19 cellular contexts compared by ENCODE assay signal in the genomic region with DNA sequence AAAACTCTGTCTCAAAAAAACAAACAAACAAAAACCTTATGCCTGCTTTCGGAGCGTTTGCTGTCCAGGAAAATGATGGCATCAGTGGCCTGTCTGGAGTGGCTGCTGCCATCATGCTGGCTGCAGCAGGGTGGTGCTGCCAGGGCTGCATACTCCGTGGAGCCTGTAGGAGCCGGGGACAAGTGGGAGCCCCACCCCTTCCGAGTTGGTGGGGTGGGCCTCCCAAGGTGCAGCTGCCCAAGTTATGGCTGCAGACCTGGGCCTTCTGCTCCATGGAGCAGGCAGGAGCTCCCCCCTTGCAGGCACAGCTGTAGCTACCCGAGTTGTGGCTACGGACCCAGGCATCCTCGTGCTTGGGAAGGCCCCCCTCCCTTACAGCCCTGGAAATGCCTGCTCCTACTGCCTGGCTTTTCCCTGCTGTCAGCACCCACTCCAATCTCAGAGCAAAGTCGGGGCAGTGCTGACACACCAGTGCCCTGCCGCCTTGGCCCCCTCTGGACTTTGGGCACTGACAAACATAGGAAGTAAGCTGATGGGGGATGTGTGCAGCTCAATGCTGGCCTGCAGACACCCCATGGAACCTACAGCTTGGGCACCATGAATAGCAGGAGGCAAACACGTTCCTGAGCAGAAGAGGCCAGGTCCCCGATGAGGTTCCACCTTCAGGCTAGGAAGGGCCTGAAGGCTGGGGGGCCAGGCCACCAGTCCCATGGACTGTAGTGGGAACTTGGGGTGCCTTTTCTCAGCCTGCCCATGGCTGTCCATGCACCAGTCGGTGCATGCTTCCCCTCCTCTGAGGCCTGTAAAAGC.
A peak's percentile ranks its signal among the peaks of the same experiment; 100 is the strongest.
DNase-seq lines count a peak whose midpoint lies in the region; ATAC-seq, FAIRE-seq and TF ChIP-seq lines count a peak whose summit lies in the region.
"Had no signal": no experiment of that assay in that cellular context is flagged by ENCODE, and none has a peak within 500 bp of the region (broad histone marks: within the 10 kb centered on the region; RNA-seq: fewer than 3 reads in every experiment).

No MANE protein-coding gene starts in this region.

- H3K27ac ChIP-seq in BLaER1 (0 out of 2 replicates have a peak overlapping the region, but pooled peaks have one; percentile 18), HEK293 (ENCODE audit: extremely low read depth, low read depth, low read length) (no peak overlapping the region), HepG2 (ENCODE audit: extremely low read length, insufficient read depth, low read length) (peak overlapping the region; percentile 83), esophagus muscularis mucosa (replicated peaks in 1 of 4) (no peak overlapping the region), tibial artery (no peak overlapping the region)
- H3K27ac ChIP-seq: KMS-11, SJSA1 had no signal

- POLR2A ChIA-PET in HEK293 (lab: Yijun Ruan, JAX), result no interaction called here
- POLR2A ChIA-PET in HepG2 (lab: Yijun Ruan, JAX), result interaction anchor here (0.6 to 2.1 kb wide), 13 partner anchors 11 to 426 kb away, joined by 3 to 9 read pairs (median 4); partner anchors contain the start of genes CC2D1B, ORC1 and PRPF38A

- H3K27me3 ChIP-seq in BLaER1 (no peaks in the 10 kb centered on the region), HepG2 (ENCODE audit: control insufficient read depth in 1 of 2, insufficient read depth in 2 of 2, low read length in 2 of 2) (no peaks in the 10 kb centered on the region), esophagus muscularis mucosa (no peaks in the 10 kb centered on the region), tibial artery (no peaks in the 10 kb centered on the region)
- H3K27me3 ChIP-seq: SJSA1 had no signal

- H3K4me2 ChIP-seq in BLaER1 (peak overlapping the region; percentile 43), HepG2 (ENCODE audit: low read depth, low read length) (peak overlapping the region; percentile 64)
- H3K4me2 ChIP-seq: KMS-11 had no signal

- H3K36me3 ChIP-seq in BLaER1 (peaks cover 45% of the 10 kb centered on the region), HEK293 (ENCODE audit: control insufficient read depth in 2 of 2, insufficient read depth in 1 of 2, low read length in 2 of 2) (peaks cover 0 to 27% of the 10 kb centered on the region in 2 experiments; a peak in 2 of 3 replicates), HepG2 (replicated peaks in 1 of 2; ENCODE audit: control insufficient read depth in 1 of 2, insufficient read depth in 2 of 2, low read length in 2 of 2) (peaks cover 3 to 5% of the 10 kb centered on the region in 2 experiments; a peak in 4 of 5 replicates), esophagus muscularis mucosa (peaks cover 11 to 83% (median 25%) of the 10 kb centered on the region in 4 donors), tibial artery (peaks cover 21 to 66% (median 43%) of the 10 kb centered on the region in 3 donors)
- H3K36me3 ChIP-seq: SJSA1 had no signal

- DNase-seq in left cardiac atrium (no peak), HepG2 (ENCODE audit: low spot score) (peak; percentile 87), esophagus muscularis mucosa (ENCODE audit: extremely low spot score) (no peak), tibial artery (no peak)
- DNase-seq: AML-193, Calu3, GF-D8, IMR-90, MM.1S, NCI-H446, NCI-H524 treated with DMSO at 0.1 percent for 48 hours had no signal

- ATAC-seq in left cardiac atrium, result peak; percentile 14 to 47
- peak; percentile 97 for ATAC-seq in HepG2
- no peak for ATAC-seq in HG03432 (IDR thresholded peaks at IDR 0.05; ENCODE audit: unreplicated experiment)

- intact Hi-C loops in left cardiac atrium (cut with DNase I) (no loop called here), HepG2 (cut with micrococcal nuclease; ENCODE audit: unreplicated experiment) (no loop called here), esophagus muscularis mucosa (cut with DNase I) (no loop called here), tibial artery (cut with DNase I; ENCODE audit: low total_unique reads) (no loop called here)

- peak overlapping the region; percentile 32; the same call in 1 of the 2 replicates for H3K9ac ChIP-seq in BLaER1
- H3K9ac ChIP-seq in HepG2 (ENCODE audit: insufficient read depth, low read depth, low read length), result peak overlapping the region; percentile 40; the same call in 1 of the 2 replicates
- H3K9ac ChIP-seq: KMS-11 had no signal

- CTCF ChIA-PET in HEK293 (lab: Yijun Ruan, JAX), result no interaction called here
- CTCF ChIA-PET in HepG2 (lab: Yijun Ruan, JAX; ENCODE audit: low intra/inter-chr PET ratio, low total read pairs), result no interaction called here

- TF ChIP-seq EP300 in HepG2 (IDR thresholded peaks at IDR 0.05; ENCODE audit: low read depth in 2 of 2, low read length in 2 of 2), result peak; percentile 51; a peak in 2 of 4 replicates
- TF ChIP-seq EP300 in HepG2 (CRISPR knock-in tag; IDR thresholded peaks at IDR 0.05; ENCODE audit: borderline replicate concordance), result peak; percentile 72
- no peak for TF ChIP-seq EP300 in esophagus muscularis mucosa (IDR thresholded peaks at IDR 0.05)

- no peak overlapping the region for H2AFZ ChIP-seq in HepG2 (ENCODE audit: low read length)

- H4K20me1 ChIP-seq in BLaER1 (no peaks in the 10 kb centered on the region), HepG2 (ENCODE audit: insufficient read depth, low read length) (no peaks in the 10 kb centered on the region)

- H3K79me2 ChIP-seq in HepG2 (ENCODE audit: insufficient read depth, low read length), result no peaks in the 10 kb centered on the region

- no peak overlapping the region for H3K4me3 ChIP-seq in BLaER1
- no peak overlapping the region for H3K4me3 ChIP-seq in HEK293 (ENCODE audit: low read depth, low read length)
- H3K4me3 ChIP-seq in HepG2 (replicated peaks in 1 of 3; ENCODE audit: insufficient read depth in 1 of 3, low read depth in 2 of 3, low read length in 3 of 3), result peak overlapping the region in 1 of 3 experiments; percentile 60; a peak in 2 of 6 replicates
- H3K4me3 ChIP-seq in esophagus muscularis mucosa, result no peak overlapping the region
- no peak overlapping the region for H3K4me3 ChIP-seq in tibial artery
- H3K4me3 ChIP-seq: SJSA1 had no signal

- TF ChIP-seq CTCF in HEK293 (tag by site-specific recombination; IDR thresholded peaks at IDR 0.05) (no peak), HepG2 (CRISPR knock-in tag; IDR thresholded peaks at IDR 0.05) (peak; percentile 9; the same call in 1 of the 2 replicates), esophagus muscularis mucosa (IDR thresholded peaks at IDR 0.05) (no peak), tibial artery (IDR thresholded peaks at IDR 0.05) (no peak)

- in situ Hi-C loops in HepG2 (cut with HindIII; ENCODE audit: extremely low pct_ligation_motif_present, low pct_unique_long_range_greater_than_20kb), result no loop called here

- no TSS peak for BruUV-seq in HepG2 (replicated peaks; lab: Mats Ljungman, UMichigan)

- 26% methylated on average over 2 of the region's 13 CpGs for WGBS in HepG2 (ENCODE audit: low lambda C conversion rate)
- WGBS in esophagus muscularis mucosa, result 78% methylated on average over 7 of the region's 13 CpGs

- FAIRE-seq in HepG2 (lab: Jason Lieb, UNC), result peak; percentile 71
- FAIRE-seq: A204.1, GM19239, H54 had no signal

- TF ChIP-seq RAD21 in HepG2 (CRISPR knock-in tag; IDR thresholded peaks at IDR 0.05), result peak; percentile 61

- H3K9me3 ChIP-seq in BLaER1, result no peaks in the 10 kb centered on the region
- H3K9me3 ChIP-seq in HEK293 (ENCODE audit: control insufficient read depth, insufficient read depth, low read depth, low read length), result no peaks in the 10 kb centered on the region
- H3K9me3 ChIP-seq in HepG2 (ENCODE audit: low read length), result no peaks in the 10 kb centered on the region
- H3K9me3 ChIP-seq in esophagus muscularis mucosa, result no peaks in the 10 kb centered on the region
- H3K9me3 ChIP-seq in tibial artery, result no peaks in the 10 kb centered on the region
- H3K9me3 ChIP-seq: SJSA1 had no signal

- peaks cover 15% of the 10 kb centered on the region for H3K4me1 ChIP-seq in BLaER1
- no peaks in the 10 kb centered on the region for H3K4me1 ChIP-seq in HEK293 (ENCODE audit: control insufficient read depth, insufficient read depth, low read length)
- H3K4me1 ChIP-seq in HepG2 (ENCODE audit: insufficient read depth, low read length), result peaks cover 33% of the 10 kb centered on the region
- H3K4me1 ChIP-seq in esophagus muscularis mucosa, result no peaks in the 10 kb centered on the region
- no peaks in the 10 kb centered on the region for H3K4me1 ChIP-seq in tibial artery
- H3K4me1 ChIP-seq: SJSA1 had no signal

- TF ChIP-seq POLR2A in HepG2 (IDR thresholded peaks at IDR 0.05; ENCODE audit: insufficient read depth in 1 of 2, low read depth in 2 of 2, low read length in 2 of 2), result peak in 1 of 2 experiments; percentile 25; a peak in 1 of 4 replicates
- no peak for TF ChIP-seq POLR2A in esophagus muscularis mucosa (IDR thresholded peaks at IDR 0.05; ENCODE audit: low read depth)

TF ChIP-seq in HEK293, 187 proteins besides CTCF, POLR2A, EP300 and RAD21:
- no peak for TF ChIP-seq ZNF202 (tag by site-specific recombination; IDR thresholded peaks at IDR 0.05; ENCODE audit: borderline replicate concordance)
- 0 out of 2 replicates have a peak, but pooled peaks have one; percentile 36 for TF ChIP-seq BCL6B (tag by site-specific recombination; IDR thresholded peaks at IDR 0.05)

TF ChIP-seq in HepG2, 621 proteins besides CTCF, POLR2A, EP300 and RAD21 (continues in another document):
- TF ChIP-seq AKAP8 (CRISPR knock-in tag; IDR thresholded peaks at IDR 0.05) (no peak; the same call in 1 of the 2 replicates), YY1 (IDR thresholded peaks at IDR 0.05; ENCODE audit: insufficient read depth, insufficient replicate concordance, low read depth, low read length) (peak; percentile 23)
- TF ChIP-seq, protein P1, sequence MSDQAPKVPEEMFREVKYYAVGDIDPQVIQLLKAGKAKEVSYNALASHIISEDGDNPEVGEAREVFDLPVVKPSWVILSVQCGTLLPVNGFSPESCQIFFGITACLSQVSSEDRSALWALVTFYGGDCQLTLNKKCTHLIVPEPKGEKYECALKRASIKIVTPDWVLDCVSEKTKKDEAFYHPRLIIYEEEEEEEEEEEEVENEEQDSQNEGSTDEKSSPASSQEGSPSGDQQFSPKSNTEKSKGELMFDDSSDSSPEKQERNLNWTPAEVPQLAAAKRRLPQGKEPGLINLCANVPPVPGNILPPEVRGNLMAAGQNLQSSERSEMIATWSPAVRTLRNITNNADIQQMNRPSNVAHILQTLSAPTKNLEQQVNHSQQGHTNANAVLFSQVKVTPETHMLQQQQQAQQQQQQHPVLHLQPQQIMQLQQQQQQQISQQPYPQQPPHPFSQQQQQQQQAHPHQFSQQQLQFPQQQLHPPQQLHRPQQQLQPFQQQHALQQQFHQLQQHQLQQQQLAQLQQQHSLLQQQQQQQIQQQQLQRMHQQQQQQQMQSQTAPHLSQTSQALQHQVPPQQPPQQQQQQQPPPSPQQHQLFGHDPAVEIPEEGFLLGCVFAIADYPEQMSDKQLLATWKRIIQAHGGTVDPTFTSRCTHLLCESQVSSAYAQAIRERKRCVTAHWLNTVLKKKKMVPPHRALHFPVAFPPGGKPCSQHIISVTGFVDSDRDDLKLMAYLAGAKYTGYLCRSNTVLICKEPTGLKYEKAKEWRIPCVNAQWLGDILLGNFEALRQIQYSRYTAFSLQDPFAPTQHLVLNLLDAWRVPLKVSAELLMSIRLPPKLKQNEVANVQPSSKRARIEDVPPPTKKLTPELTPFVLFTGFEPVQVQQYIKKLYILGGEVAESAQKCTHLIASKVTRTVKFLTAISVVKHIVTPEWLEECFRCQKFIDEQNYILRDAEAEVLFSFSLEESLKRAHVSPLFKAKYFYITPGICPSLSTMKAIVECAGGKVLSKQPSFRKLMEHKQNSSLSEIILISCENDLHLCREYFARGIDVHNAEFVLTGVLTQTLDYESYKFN (CRISPR knock-in tag; conservative IDR thresholded peaks at IDR 0.05), result peak; percentile 95

Comparison
In these comparisons a context has a peak if more than half of its experiments do, and no peak if none do; other contexts are left out.
1. H3K27ac ChIP-seq: peak in BLaER1 (single experiment) and HepG2 (single experiment); none in HEK293 (single experiment), esophagus muscularis mucosa (0 of 4) and tibial artery (0 of 2).